In the genomic region with DNA sequence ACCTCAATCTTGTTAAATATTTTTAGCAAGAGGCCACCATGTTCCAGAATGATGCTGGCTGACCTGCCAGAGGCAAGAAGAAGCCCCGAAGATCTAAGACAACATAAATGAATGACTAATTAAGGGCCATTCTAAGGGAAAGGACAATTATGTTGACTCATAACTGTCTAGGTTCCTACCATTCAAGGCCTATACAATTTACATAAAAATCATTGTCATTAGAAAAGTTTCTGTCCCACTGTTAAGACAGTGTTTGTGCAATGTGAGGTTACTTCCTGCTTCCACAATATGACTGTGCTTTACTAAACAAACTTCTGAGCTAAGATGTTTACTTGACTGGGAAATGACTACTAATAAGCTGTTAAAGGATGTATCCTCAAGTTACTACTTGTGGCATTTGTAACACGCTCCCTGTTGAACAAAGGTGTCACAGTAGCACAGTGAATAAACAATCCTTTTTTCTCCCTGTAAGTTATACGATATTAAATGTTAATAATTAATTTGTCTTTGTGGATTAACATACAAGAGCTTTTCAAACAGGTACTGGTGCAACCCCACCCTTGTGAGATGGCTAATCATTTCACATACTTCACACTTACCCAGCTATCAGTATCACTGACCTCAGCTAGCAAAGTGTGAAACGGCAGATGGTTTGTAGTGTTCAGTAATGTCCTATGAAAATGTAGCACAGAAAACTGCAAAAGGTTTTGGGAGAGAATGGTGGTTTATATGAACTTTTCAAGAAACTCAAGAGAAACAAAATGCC, we compare ENCODE assay signal across 9 cellular contexts.
A peak's percentile ranks its signal among the peaks of the same experiment; 100 is the strongest.
DNase-seq lines count a peak whose midpoint lies in the region; ATAC-seq and TF ChIP-seq lines count a peak whose summit lies in the region.
"Had no signal": no experiment of that assay in that cellular context is flagged by ENCODE, and none has a peak within 500 bp of the region (broad histone marks: within the 10 kb centered on the region; RNA-seq: fewer than 3 reads in every experiment).

No MANE protein-coding gene starts in this region.

- peaks cover 53% of the 10 kb centered on the region for H3K36me3 Mint-ChIP-seq in Calu3 (ENCODE audit: insufficient read depth, unreplicated experiment)
- no peaks in the 10 kb centered on the region for H3K36me3 Mint-ChIP-seq in activated CD4-positive, alpha-beta T cell treated with anti-CD3 and anti-CD28 coated beads for 36 hours (ENCODE audit: low read depth)

- no TSS peak for BruUV-seq in Calu3 (replicated peaks; lab: Mats Ljungman, UMichigan)

- H3K4me3 Mint-ChIP-seq in Calu3 (ENCODE audit: low read depth, unreplicated experiment), result peak overlapping the region; percentile 51
- no peak overlapping the region for H3K4me3 Mint-ChIP-seq in activated CD4-positive, alpha-beta T cell treated with anti-CD3 and anti-CD28 coated beads for 36 hours

- H3K4me1 ChIP-seq in right cardiac atrium (ENCODE audit: control insufficient read depth, insufficient read depth, low read length) (peaks cover 1% of the 10 kb centered on the region), BE2C (peaks cover 15% of the 10 kb centered on the region)

- no peaks in the 10 kb centered on the region for H3K9me3 Mint-ChIP-seq in Calu3 (ENCODE audit: low read depth, unreplicated experiment)
- no peaks in the 10 kb centered on the region for H3K9me3 Mint-ChIP-seq in activated CD4-positive, alpha-beta T cell treated with anti-CD3 and anti-CD28 coated beads for 36 hours (ENCODE audit: low read depth)

- H3K4me3 ChIP-seq in right cardiac atrium (ENCODE audit: low read length) (no peak overlapping the region), BE2C (ENCODE audit: low read depth, low read length) (no peak overlapping the region)

- H3K27me3 ChIP-seq in right cardiac atrium (ENCODE audit: control insufficient read depth, insufficient read depth), result no peaks in the 10 kb centered on the region
- no peaks in the 10 kb centered on the region for H3K27me3 ChIP-seq in BE2C

- POLR2A ChIA-PET in activated CD4-positive, alpha-beta T cell treated with anti-CD3 and anti-CD28 coated beads for 36 hours (lab: Charles Lee), result no interaction called here

- H3K27ac ChIP-seq in right cardiac atrium (ENCODE audit: low read length), result peak overlapping the region; percentile 52

- peaks cover 87% of the 10 kb centered on the region for H3K4me1 Mint-ChIP-seq in Calu3 (ENCODE audit: low read depth, unreplicated experiment)
- H3K4me1 Mint-ChIP-seq in activated CD4-positive, alpha-beta T cell treated with anti-CD3 and anti-CD28 coated beads for 36 hours, result peaks cover 6% of the 10 kb centered on the region

- peak; percentile 51 for ATAC-seq in GM21447 (IDR thresholded peaks at IDR 0.05; ENCODE audit: unreplicated experiment)
- ATAC-seq in HG03469 (IDR thresholded peaks at IDR 0.05; ENCODE audit: unreplicated experiment), result peak; percentile 43
- peak in 1 of 2 donors; percentile 46 for ATAC-seq in right cardiac atrium
- no peak for ATAC-seq in activated CD4-positive, alpha-beta T cell treated with anti-CD3 and anti-CD28 coated beads for 36 hours
- ATAC-seq: left lobe of liver had no signal

- TF ChIP-seq CTCF in Calu3 (IDR thresholded peaks at IDR 0.05; ENCODE audit: unreplicated experiment), result no peak
- TF ChIP-seq CTCF in BE2C (IDR thresholded peaks at IDR 0.05; ENCODE audit: low read depth, low read length), result no peak

- WGBS in right cardiac atrium, result 61% methylated on average over 4 of the region's 4 CpGs

- no peaks in the 10 kb centered on the region for H3K27me3 Mint-ChIP-seq in Calu3 (ENCODE audit: unreplicated experiment)
- peaks cover 4% of the 10 kb centered on the region for H3K27me3 Mint-ChIP-seq in activated CD4-positive, alpha-beta T cell treated with anti-CD3 and anti-CD28 coated beads for 36 hours

- peak overlapping the region; percentile 96 for H3K27ac Mint-ChIP-seq in Calu3 (ENCODE audit: unreplicated experiment)
- H3K27ac Mint-ChIP-seq in activated CD4-positive, alpha-beta T cell treated with anti-CD3 and anti-CD28 coated beads for 36 hours, result no peak overlapping the region

- CTCF ChIA-PET in Calu3 (lab: Charles Lee), result interaction anchor here (0.6 to 1.7 kb wide), 11 partner anchors 9 to 197 kb away, joined by 3 to 21 read pairs (median 4); no protein-coding TSS in a partner anchor
- CTCF ChIA-PET in activated CD4-positive, alpha-beta T cell treated with anti-CD3 and anti-CD28 coated beads for 36 hours (lab: Charles Lee), result no interaction called here

- no peaks in the 10 kb centered on the region for H3K36me3 ChIP-seq in BE2C

- intact Hi-C loops in Calu3 (cut with micrococcal nuclease; ENCODE audit: unreplicated experiment), result loop anchor here (1.0 to 5.0 kb wide), 4 partner anchors 42 to 188 kb away; no protein-coding TSS in a partner anchor
- intact Hi-C loops in right cardiac atrium (cut with DNase I), result no loop called here
- intact Hi-C loops in activated CD4-positive, alpha-beta T cell treated with anti-CD3 and anti-CD28 coated beads for 36 hours (cut with DNase I, micrococcal nuclease), result no loop called here

- no peaks in the 10 kb centered on the region for H3K9me3 ChIP-seq in right cardiac atrium (ENCODE audit: control insufficient read depth, low read length)
- H3K9me3 ChIP-seq in BE2C, result no peaks in the 10 kb centered on the region

- DNase-seq in Calu3, result peak; percentile 60
- DNase-seq in right cardiac atrium, result no peak
- DNase-seq in NCI-H748 (lab: John Stamatoyannopoulos, UW; ENCODE audit: unreplicated experiment), result no peak
- no peak for DNase-seq in activated CD4-positive, alpha-beta T cell treated with anti-CD3 and anti-CD28 coated beads for 36 hours
- no peak for DNase-seq in NCI-H2107 (lab: John Stamatoyannopoulos, UW)
- no peak for DNase-seq in BE2C
